11 cellular contexts compared by ENCODE assay signal in the genomic region with DNA sequence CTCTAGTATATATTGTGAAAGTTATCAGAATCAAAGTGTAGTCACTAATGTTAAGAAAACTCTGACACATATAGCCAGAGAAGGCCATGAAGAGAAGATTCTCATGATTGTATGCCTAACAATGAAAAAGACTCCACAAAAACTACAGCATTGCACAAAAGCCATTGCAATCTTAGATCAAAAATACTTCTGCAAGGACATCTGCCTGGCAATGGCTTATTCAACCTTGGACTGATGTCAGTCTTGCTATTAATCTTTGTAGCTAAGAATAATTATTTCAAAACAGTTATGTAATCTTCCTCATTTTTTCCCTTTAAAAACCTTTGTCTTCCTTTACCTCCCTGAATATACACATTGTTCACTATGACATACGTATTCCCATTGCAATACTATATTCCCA.
"Had no signal": no experiment of that assay in that cellular context is flagged by ENCODE, and none has a peak within 500 bp of the region (broad histone marks: within the 10 kb centered on the region; RNA-seq: fewer than 3 reads in every experiment).

No MANE protein-coding gene starts in this region.

- H3K4me2 ChIP-seq: GM23338 had no signal

- FAIRE-seq: H1, H54 had no signal

- H3K36me3 ChIP-seq: HAP-1 had no signal

- H3K4me3 Mint-ChIP-seq: GM23338, H9, HFFc6 had no signal

- H3K27ac ChIP-seq: GM23248 had no signal

- H3K27ac Mint-ChIP-seq: GM23338, H9, HFFc6 had no signal

- H2AFZ ChIP-seq: GM23248, GM23338 had no signal

- H3K4me1 ChIP-seq: HAP-1 had no signal

- H3K4me3 ChIP-seq: GM23248, GM23338, HAP-1 had no signal

- H3K9me3 Mint-ChIP-seq: HFFc6 had no signal

- DNase-seq: GM23248, GOT3, H7, H9, HCEC 1CT, HFFc6 had no signal

- H3K9me3 ChIP-seq: HAP-1 had no signal

- ATAC-seq: GM23338, HCT116 had no signal
